1 cellular context compared by ENCODE assay signal in the genomic region with DNA sequence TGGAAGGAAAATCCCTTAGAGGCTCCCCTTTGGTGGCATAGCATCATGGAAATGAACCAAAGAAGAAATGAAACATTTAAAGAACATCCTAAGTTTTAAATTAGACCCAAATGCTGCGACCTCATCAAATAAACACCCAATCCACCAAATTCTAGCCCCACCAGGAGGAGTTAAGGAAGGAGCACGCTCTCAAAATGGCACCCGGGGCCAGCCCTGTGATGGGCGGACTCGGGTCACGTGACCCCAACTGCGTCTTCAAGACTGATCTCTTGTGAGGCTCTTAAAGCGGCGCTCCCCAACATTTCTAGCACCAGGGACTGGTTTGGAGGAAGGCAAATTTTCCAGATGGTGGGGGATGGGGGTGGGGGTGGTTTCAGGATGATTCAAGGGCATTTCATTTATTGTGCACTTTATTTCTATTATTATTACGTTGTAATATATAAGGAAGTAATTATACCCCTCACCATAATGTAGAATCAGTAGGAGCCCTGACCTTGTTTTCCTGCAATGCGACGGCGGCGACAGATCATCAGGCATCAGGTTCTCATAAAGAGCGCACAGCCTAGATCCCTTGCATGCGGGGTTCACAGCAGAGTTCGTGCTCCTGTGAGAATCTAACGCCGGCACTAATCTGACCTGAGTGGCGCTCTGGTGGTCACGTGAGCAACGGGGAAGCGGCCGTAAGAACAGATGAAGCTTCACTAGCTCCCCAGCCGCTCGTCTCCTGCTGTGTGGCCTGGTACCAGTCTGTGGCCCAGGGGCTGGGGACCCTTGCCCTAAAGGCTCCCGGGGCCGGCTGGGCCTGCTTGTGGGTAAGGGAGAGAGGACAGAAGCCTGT.
TF ChIP-seq lines count a peak whose summit lies in the region.

No MANE protein-coding gene starts in this region.

TF ChIP-seq in GM23338, 12 proteins besides CTCF, POLR2A, EP300 and RAD21 (continued from another document):
- TF ChIP-seq ZNF462 (CRISPR knock-in tag; IDR thresholded peaks at IDR 0.05) (no peak), EZH2 (IDR thresholded peaks at IDR 0.05; ENCODE audit: low read depth, unreplicated experiment) (no peak), REST (IDR thresholded peaks at IDR 0.05; ENCODE audit: unreplicated experiment) (no peak), CREB1 (CRISPR knock-in tag; IDR thresholded peaks at IDR 0.05; ENCODE audit: low read depth) (no peak), STAT1 (IDR thresholded peaks at IDR 0.05; ENCODE audit: unreplicated experiment) (no peak), ZNF331 (CRISPR knock-in tag; IDR thresholded peaks at IDR 0.05; ENCODE audit: low read depth) (no peak), JUNB (IDR thresholded peaks at IDR 0.05; ENCODE audit: unreplicated experiment) (no peak), NANOG (IDR thresholded peaks at IDR 0.05; ENCODE audit: borderline replicate concordance) (no peak), EZH2phosphoT487 (IDR thresholded peaks at IDR 0.05; ENCODE audit: unreplicated experiment) (no peak), ZNF114 (CRISPR knock-in tag; IDR thresholded peaks at IDR 0.05) (no peak)
- TF ChIP-seq, protein P1, sequence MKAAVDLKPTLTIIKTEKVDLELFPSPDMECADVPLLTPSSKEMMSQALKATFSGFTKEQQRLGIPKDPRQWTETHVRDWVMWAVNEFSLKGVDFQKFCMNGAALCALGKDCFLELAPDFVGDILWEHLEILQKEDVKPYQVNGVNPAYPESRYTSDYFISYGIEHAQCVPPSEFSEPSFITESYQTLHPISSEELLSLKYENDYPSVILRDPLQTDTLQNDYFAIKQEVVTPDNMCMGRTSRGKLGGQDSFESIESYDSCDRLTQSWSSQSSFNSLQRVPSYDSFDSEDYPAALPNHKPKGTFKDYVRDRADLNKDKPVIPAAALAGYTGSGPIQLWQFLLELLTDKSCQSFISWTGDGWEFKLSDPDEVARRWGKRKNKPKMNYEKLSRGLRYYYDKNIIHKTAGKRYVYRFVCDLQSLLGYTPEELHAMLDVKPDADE (IDR thresholded peaks at IDR 0.05): no peak
